ENCODE assay signal across 19 cellular contexts in the genomic region with DNA sequence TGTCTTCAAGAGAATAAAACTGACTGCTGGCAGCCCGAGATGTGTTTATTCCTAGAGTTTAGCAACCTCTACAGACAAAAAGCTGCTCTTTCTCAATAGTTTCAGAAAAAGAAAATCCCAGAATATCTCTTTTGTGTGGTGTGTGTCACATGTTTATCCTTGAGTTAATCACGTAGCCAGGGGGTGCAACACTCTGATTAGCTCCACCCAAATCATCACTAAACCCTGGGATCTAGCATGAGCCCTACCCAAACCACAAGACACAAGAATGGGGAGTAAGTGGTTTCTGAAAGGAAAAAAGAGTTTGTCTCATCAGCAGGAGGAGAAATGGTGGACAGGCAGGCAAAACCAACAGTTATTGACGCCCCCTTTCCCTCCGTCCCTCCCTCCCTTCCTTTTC.
DNase-seq lines count a peak whose midpoint lies in the region; ATAC-seq and TF ChIP-seq lines count a peak whose summit lies in the region.
"Had no signal": no experiment of that assay in that cellular context is flagged by ENCODE, and none has a peak within 500 bp of the region (broad histone marks: within the 10 kb centered on the region; RNA-seq: fewer than 3 reads in every experiment).

No MANE protein-coding gene starts in this region.

- DNase-seq in AG10803 (ENCODE audit: low read depth) (peak; percentile 1), M059J (ENCODE audit: low read depth) (peak; percentile 6), mammary epithelial cell (peak; percentile 89), lung (ENCODE audit: low spot score) (no peak), NCI-H187 (lab: John Stamatoyannopoulos, UW) (no peak), posterior cingulate gyrus (no peak), pons (ENCODE audit: low spot score) (no peak), NCI-H2029 treated with DMSO at 0.1 percent for 48 hours (lab: John Stamatoyannopoulos, UW) (no peak)
- DNase-seq: activated CD4-positive, alpha-beta memory T cell treated with anti-CD3 and anti-CD28 coated beads for 36 hours; activated effector memory CD4-positive, alpha-beta T cell treated with anti-CD3 and anti-CD28 coated beads, Interleukin-2, amount 50 U/mL, for 16 hours; effector CD4-positive, alpha-beta T cell; hypothalamus; PC-3; SHP77 treated with DMSO at 0.1 percent for 48 hours; stimulated activated CD4-positive, alpha-beta T cell treated with anti-CD3 and anti-CD28 coated beads, Interleukin-1b, Interleukin-23, amount 100 ng/mL, for 48 hours had no signal

- peaks cover 4% of the 10 kb centered on the region for H3K27me3 ChIP-seq in mammary epithelial cell (ENCODE audit: insufficient read depth, low read length)
- H3K27me3 ChIP-seq in lung (ENCODE audit: control insufficient read depth, insufficient read depth): no peaks in the 10 kb centered on the region

- WGBS in mammary epithelial cell (ENCODE audit: low coverage, missing lambda C conversion rate): 28% methylated on average over 2 of the region's 4 CpGs
- 57 to 67% methylated on average over 3 to 4 of the region's 4 CpGs for WGBS in lung, 2 donors

- no peak overlapping the region for H3K4me2 ChIP-seq in mammary epithelial cell (ENCODE audit: insufficient read depth, low read depth, low read length)
- H3K4me2 ChIP-seq: A549 had no signal

- in situ Hi-C loops in mammary epithelial cell (cut with MboI; ENCODE audit: low sequenced_read_pairs in 2 of 2): no loop called here

- H3K27ac ChIP-seq in mammary epithelial cell (ENCODE audit: insufficient read depth, low read depth, low read length) (no peak overlapping the region), lung (ENCODE audit: low read depth in 1 of 2, low read length in 1 of 2) (no peak overlapping the region)
- H3K27ac ChIP-seq: A549 had no signal

- no peaks in the 10 kb centered on the region for H3K9me3 ChIP-seq in mammary epithelial cell (replicated peaks; ENCODE audit: insufficient read depth, low read length)
- H3K9me3 ChIP-seq in lung (ENCODE audit: control insufficient read depth in 2 of 2, insufficient read depth in 1 of 2, low read length in 1 of 2): no peaks in the 10 kb centered on the region
- H3K9me3 ChIP-seq: A549, HAP-1 had no signal

- no peaks in the 10 kb centered on the region for H3K4me1 ChIP-seq in mammary epithelial cell (ENCODE audit: insufficient read depth, low read length)
- H3K4me1 ChIP-seq in lung (ENCODE audit: control insufficient read depth in 2 of 2, insufficient read depth in 2 of 2, low read length in 2 of 2): no peaks in the 10 kb centered on the region
- H3K4me1 ChIP-seq: A549, HAP-1 had no signal

- H3K9ac ChIP-seq in mammary epithelial cell (ENCODE audit: insufficient read depth, low read length): no peak overlapping the region

- H3K4me3 ChIP-seq in AG10803 (ENCODE audit: low read length) (no peak overlapping the region), mammary epithelial cell (replicated peaks in 1 of 3; ENCODE audit: insufficient read depth in 1 of 3, low read depth in 2 of 3, low read length in 3 of 3) (no peak overlapping the region), lung (no peak overlapping the region)
- H3K4me3 ChIP-seq: A549, GM12878, HAP-1 had no signal

- BruUV-seq in mammary epithelial cell (replicated peaks; lab: Mats Ljungman, UMichigan): no TSS peak

- H2AFZ ChIP-seq in mammary epithelial cell (ENCODE audit: low read depth, low read length): no peak overlapping the region

- ATAC-seq in lung (ENCODE audit: insufficient read depth, low FRiP score): peak; percentile 37
- ATAC-seq: A549; activated CD4-positive, CD25-positive, alpha-beta regulatory T cell treated with anti-CD3 and anti-CD28 coated beads, Interleukin-2, amount 50 U/mL, for 24 hours; GM12878; PC-3 had no signal

- no peaks in the 10 kb centered on the region for H3K36me3 ChIP-seq in mammary epithelial cell (ENCODE audit: insufficient read depth, low read length)
- H3K36me3 ChIP-seq in lung (ENCODE audit: control insufficient read depth in 2 of 2, insufficient read depth in 2 of 2, low read length in 2 of 2): no peaks in the 10 kb centered on the region
- H3K36me3 ChIP-seq: HAP-1 had no signal

- no peaks in the 10 kb centered on the region for H3K79me2 ChIP-seq in mammary epithelial cell (ENCODE audit: insufficient read depth, low read length)

- intact Hi-C loops in mammary epithelial cell (cut with micrococcal nuclease): no loop called here
- intact Hi-C loops in posterior cingulate gyrus (cut with DNase I): no loop called here

- no peaks in the 10 kb centered on the region for H4K20me1 ChIP-seq in mammary epithelial cell (ENCODE audit: insufficient read depth, low read length)

- dilution Hi-C loops in mammary epithelial cell (cut with HindIII; ENCODE audit: low sequenced_read_pairs): no loop called here

- TF ChIP-seq CTCF in AG10803 (conservative IDR thresholded peaks at IDR 0.05; ENCODE audit: low read length) (no peak), mammary epithelial cell (conservative IDR thresholded peaks at IDR 0.05 in 1 of 2, IDR thresholded peaks at IDR 0.05 in 1 of 2; ENCODE audit: extremely low read depth in 1 of 2, insufficient read depth in 1 of 2, low read depth in 1 of 2, low read length in 2 of 2) (no peak), lung (IDR thresholded peaks at IDR 0.05; ENCODE audit: control extremely low read depth, extremely low read depth) (no peak)

- CTCF ChIA-PET in mammary epithelial cell (lab: Charles Lee; ENCODE audit: low non-redundant PET): no interaction called here

Comparison
In these comparisons a context has a peak if more than half of its experiments do, and no peak if none do; other contexts are left out.
1. DNase-seq: peak in AG10803 (single experiment), M059J (single experiment) and mammary epithelial cell (single experiment); none in lung (single experiment), NCI-H187 (0 of 2), posterior cingulate gyrus (0 of 10), pons (single experiment) and NCI-H2029 treated with DMSO at 0.1 percent for 48 hours (single experiment).